In the genomic region with DNA sequence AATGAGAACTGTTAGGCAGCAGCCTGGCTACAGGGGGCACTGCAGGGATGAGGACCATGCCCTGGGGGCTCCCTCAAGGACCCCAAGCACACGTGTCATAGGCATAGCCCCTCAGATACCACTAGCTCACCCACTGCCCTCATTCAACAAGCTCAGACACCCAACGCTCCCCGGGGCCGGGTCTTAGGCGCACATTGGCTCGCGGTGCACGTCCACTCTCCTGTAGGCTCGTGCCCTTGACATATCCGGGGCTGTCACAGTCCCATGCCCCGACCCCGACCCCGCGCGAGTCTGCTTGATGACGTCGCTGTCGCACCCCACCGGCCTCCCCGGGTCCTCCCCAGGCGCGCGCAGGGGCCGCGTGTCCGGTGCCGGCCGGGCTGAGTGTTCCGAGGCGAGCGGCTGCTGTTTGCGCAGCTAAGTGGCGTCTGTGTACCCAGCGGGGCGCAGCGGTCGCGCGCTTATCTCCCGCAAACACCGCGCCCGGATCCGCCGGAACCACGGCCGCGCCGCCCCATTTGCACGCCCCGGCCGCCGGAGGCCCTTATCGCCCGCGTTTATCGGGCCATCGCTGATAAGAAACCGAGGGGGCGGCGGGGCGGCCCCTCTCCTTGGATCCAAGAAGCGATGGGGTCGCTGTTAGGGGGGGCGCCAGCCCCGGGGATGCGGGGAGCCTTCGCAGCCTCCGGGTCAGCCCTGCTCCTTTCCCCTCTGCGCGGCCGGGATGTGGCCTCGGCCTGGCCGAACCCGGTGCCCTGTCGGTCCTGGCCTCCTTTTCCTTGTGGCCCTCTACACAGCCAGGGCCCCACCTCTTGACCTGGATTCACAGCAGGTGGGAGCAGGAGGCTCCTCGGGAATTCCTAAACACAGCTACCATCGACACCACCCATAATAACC, we compare ENCODE assay signal across 8 cellular contexts. TPM values are rescaled to one million over a fixed set of nuclear protein-coding genes. Genes with fewer than 3 reads are reported as not detected.
DNase-seq lines count a peak whose midpoint lies in the region; ATAC-seq and TF ChIP-seq lines count a peak whose summit lies in the region.

No MANE protein-coding gene starts in this region.

- no peak overlapping the region for H3K4me3 Mint-ChIP-seq in activated CD8-positive, alpha-beta memory T cell treated with anti-CD3 and anti-CD28 coated beads, Interleukin-2, amount 10 ng/mL, durations not matched to agents 7 days and 5 days

- no peak overlapping the region for H3K27ac Mint-ChIP-seq in activated CD8-positive, alpha-beta memory T cell treated with anti-CD3 and anti-CD28 coated beads, Interleukin-2, amount 10 ng/mL, durations not matched to agents 7 days and 5 days

- H3K9me3 ChIP-seq in right lobe of liver (no peaks in the 10 kb centered on the region), tibial artery (no peaks in the 10 kb centered on the region)

- no peak for TF ChIP-seq POLR2A in right lobe of liver (IDR thresholded peaks at IDR 0.05)

- H3K27me3 Mint-ChIP-seq in activated CD8-positive, alpha-beta memory T cell treated with anti-CD3 and anti-CD28 coated beads, Interleukin-2, amount 10 ng/mL, durations not matched to agents 7 days and 5 days = peaks cover 67% of the 10 kb centered on the region

- H3K27ac ChIP-seq in right lobe of liver = no peak overlapping the region
- no peak overlapping the region for H3K27ac ChIP-seq in tibial artery

- H3K4me3 ChIP-seq in right lobe of liver = peak overlapping the region; percentile 42 to 54 (median 53)
- H3K4me3 ChIP-seq in tibial artery = peak overlapping the region; percentile 25 to 40

- intact Hi-C loops in right lobe of liver (cut with DNase I) = no loop called here
- intact Hi-C loops in tibial artery (cut with DNase I; ENCODE audit: low total_unique reads) = no loop called here

- no peaks in the 10 kb centered on the region for H3K9me3 Mint-ChIP-seq in activated CD8-positive, alpha-beta memory T cell treated with anti-CD3 and anti-CD28 coated beads, Interleukin-2, amount 10 ng/mL, durations not matched to agents 7 days and 5 days (ENCODE audit: low read depth)

- peaks cover 15% of the 10 kb centered on the region for H3K4me1 Mint-ChIP-seq in activated CD8-positive, alpha-beta memory T cell treated with anti-CD3 and anti-CD28 coated beads, Interleukin-2, amount 10 ng/mL, durations not matched to agents 7 days and 5 days

- peak; percentile 39 for ATAC-seq in activated CD8-positive, alpha-beta memory T cell treated with anti-CD3 and anti-CD28 coated beads, Interleukin-2, amount 10 ng/mL, durations not matched to agents 7 days and 5 days
- ATAC-seq in right lobe of liver = peak; percentile 72 to 82 (median 81)
- no peak for ATAC-seq in HG02884 (IDR thresholded peaks at IDR 0.05; ENCODE audit: unreplicated experiment)
- ATAC-seq in GM18519 (IDR thresholded peaks at IDR 0.05; ENCODE audit: low FRiP score, unreplicated experiment) = no peak
- ATAC-seq in HG03378 (IDR thresholded peaks at IDR 0.05; ENCODE audit: unreplicated experiment) = no peak

- CTCF ChIA-PET in activated CD8-positive, alpha-beta memory T cell treated with anti-CD3 and anti-CD28 coated beads, Interleukin-2, amount 10 ng/mL, durations not matched to agents 7 days and 5 days (lab: Charles Lee) = interaction anchor here (2.4 to 2.5 kb wide), 2 partner anchors 10 to 40 kb away, joined by 7 to 14 read pairs; no protein-coding TSS in a partner anchor

- DNase-seq in activated CD8-positive, alpha-beta memory T cell treated with anti-CD3 and anti-CD28 coated beads, Interleukin-2, amount 10 ng/mL, durations not matched to agents 7 days and 5 days = no peak
- no peak for DNase-seq in activated CD8-positive, alpha-beta memory T cell treated with anti-CD3 and anti-CD28 coated beads, Interleukin-2, amount 50 U/mL, for 48 hours
- peak; percentile 27 for DNase-seq in astrocyte of the hippocampus (ENCODE audit: low read depth, low spot score)
- DNase-seq in right lobe of liver = peak; percentile 42 to 60 (median 49)
- no peak for DNase-seq in tibial artery

- H3K36me3 ChIP-seq in right lobe of liver = no peaks in the 10 kb centered on the region
- H3K36me3 ChIP-seq in tibial artery = no peaks in the 10 kb centered on the region

- no peaks in the 10 kb centered on the region for H3K36me3 Mint-ChIP-seq in activated CD8-positive, alpha-beta memory T cell treated with anti-CD3 and anti-CD28 coated beads, Interleukin-2, amount 10 ng/mL, durations not matched to agents 7 days and 5 days

- H3K4me1 ChIP-seq in right lobe of liver = peaks cover 0 to 12% (median 0%) of the 10 kb centered on the region in 4 donors
- H3K4me1 ChIP-seq in tibial artery = peaks cover 0 to 11% (median 10%) of the 10 kb centered on the region in 4 donors

- TF ChIP-seq CTCF in right lobe of liver (IDR thresholded peaks at IDR 0.05) (peak; percentile 22 to 28 (median 25)), tibial artery (IDR thresholded peaks at IDR 0.05) (no peak)

- H3K27me3 ChIP-seq in right lobe of liver = no peaks in the 10 kb centered on the region
- H3K27me3 ChIP-seq in tibial artery = peaks cover 0 to 76% of the 10 kb centered on the region in 2 donors

- WGBS in right lobe of liver (ENCODE audit: insufficient coverage, low coverage, low lambda C conversion rate, missing lambda C conversion rate) = 0% methylated on average over 3 of the region's 78 CpGs

RNA-seq across cellular contexts. Expression of a gene that starts 20.7 kb away (rescaled TPM):
- total RNA-seq in activated CD8-positive, alpha-beta memory T cell treated with anti-CD3 and anti-CD28 coated beads, Interleukin-2, amount 10 ng/mL, durations not matched to agents 7 days and 5 days = under 1 TPM; 0.33 to 0.76 TPM
- total RNA-seq in right lobe of liver = 10 to 100 TPM; 12.1 to 56.2 (median 45.6) TPM

RNA-seq across cellular contexts. Expression of a gene that starts 30.0 kb away (rescaled TPM):
- not detected for total RNA-seq in activated CD8-positive, alpha-beta memory T cell treated with anti-CD3 and anti-CD28 coated beads, Interleukin-2, amount 10 ng/mL, durations not matched to agents 7 days and 5 days
- total RNA-seq in right lobe of liver = not detected

RNA-seq across cellular contexts. Expression of a gene that starts 31.0 kb away (rescaled TPM):
- 10 to 100 TPM; 28.9 to 29.3 TPM for total RNA-seq in activated CD8-positive, alpha-beta memory T cell treated with anti-CD3 and anti-CD28 coated beads, Interleukin-2, amount 10 ng/mL, durations not matched to agents 7 days and 5 days
- 10 to 100 TPM in 4 of 6 experiments, 1 to 10 TPM in 2; 6.7 to 23.6 (median 10.9) TPM for total RNA-seq in right lobe of liver

RNA-seq across cellular contexts. Expression of a gene that starts 41.5 kb away (rescaled TPM):
- total RNA-seq in activated CD8-positive, alpha-beta memory T cell treated with anti-CD3 and anti-CD28 coated beads, Interleukin-2, amount 10 ng/mL, durations not matched to agents 7 days and 5 days = not detected
- total RNA-seq in right lobe of liver = not detected

Comparison
In these comparisons a context has a peak if more than half of its experiments do, and no peak if none do; other contexts are left out.
1. ATAC-seq: peak in activated CD8-positive, alpha-beta memory T cell treated with anti-CD3 and anti-CD28 coated beads, Interleukin-2, amount 10 ng/mL, durations not matched to agents 7 days and 5 days (single experiment) and right lobe of liver (4 of 4); none in HG02884 (single experiment), GM18519 (single experiment) and HG03378 (single experiment).
2. DNase-seq: peak in astrocyte of the hippocampus (single experiment) and right lobe of liver (3 of 3); none in activated CD8-positive, alpha-beta memory T cell treated with anti-CD3 and anti-CD28 coated beads, Interleukin-2, amount 10 ng/mL, durations not matched to agents 7 days and 5 days (single experiment), activated CD8-positive, alpha-beta memory T cell treated with anti-CD3 and anti-CD28 coated beads, Interleukin-2, amount 50 U/mL, for 48 hours (single experiment) and tibial artery (0 of 2).
3. CTCF ChIP-seq: peak in right lobe of liver (4 of 4); none in tibial artery (0 of 2).
4. RNA of a gene that starts 20.7 kb away (total RNA-seq): 12.1 to 56.2 TPM in right lobe of liver; 0.33 to 0.76 TPM in activated CD8-positive, alpha-beta memory T cell treated with anti-CD3 and anti-CD28 coated beads, Interleukin-2, amount 10 ng/mL, durations not matched to agents 7 days and 5 days; every median in the first group is over 4 times any median in the second.